ENCODE assay signal across 8 cellular contexts in the genomic region with DNA sequence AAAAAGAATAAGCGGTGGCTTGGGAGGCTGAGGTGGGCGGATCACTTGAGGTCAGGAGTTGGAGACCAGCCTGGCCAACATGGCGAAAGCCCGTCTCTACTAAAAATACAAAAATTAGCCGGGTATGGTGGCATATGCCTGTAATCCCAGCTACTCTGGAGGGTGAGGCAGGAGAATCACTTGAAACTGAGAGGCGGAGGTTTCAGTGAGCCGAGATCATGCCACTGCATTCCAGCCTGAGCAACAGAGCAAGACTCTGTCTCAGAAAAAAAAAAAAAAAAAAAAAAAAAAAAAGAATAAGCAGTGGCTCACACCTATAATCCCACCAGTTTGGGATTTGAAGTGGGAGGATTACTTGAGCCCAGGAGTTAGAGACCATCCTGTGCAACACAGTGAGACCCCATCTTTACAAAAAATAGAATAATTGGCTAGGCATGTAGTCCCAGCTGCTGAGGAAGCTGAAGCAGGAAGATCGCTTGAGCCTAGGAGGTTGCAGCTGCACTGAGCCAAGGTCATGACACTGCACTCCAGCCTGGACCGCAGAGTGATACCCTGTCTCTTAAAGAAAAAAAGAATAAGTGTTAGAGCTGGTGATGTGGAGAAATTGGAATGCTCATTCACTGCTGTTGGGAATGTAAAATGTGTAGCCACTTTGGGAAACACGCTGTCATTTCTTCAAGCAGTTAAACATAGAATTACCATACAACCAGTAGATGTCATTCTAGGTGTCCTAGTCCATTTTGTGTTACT. TPM values are rescaled to one million over a fixed set of nuclear protein-coding genes. Genes with fewer than 3 reads are reported as not detected.
DNase-seq lines count a peak whose midpoint lies in the region; ATAC-seq, FAIRE-seq and TF ChIP-seq lines count a peak whose summit lies in the region.
"Not testable (repeated sequence)": the region's sequence is repeated elsewhere in the genome, so short reads cannot be mapped to it uniquely, and the experiment has no call there.

No MANE protein-coding gene starts in this region.

- H3K9me3 Mint-ChIP-seq in astrocyte (ENCODE audit: unreplicated experiment), result not testable (repeated sequence)

- not testable (repeated sequence) for TF ChIP-seq RAD21 in liver (IDR thresholded peaks at IDR 0.05)

- 89% methylated on average over 10 of the region's 10 CpGs for WGBS in liver
- 42 to 67% (median 42%) methylated on average over 10 of the region's 10 CpGs for WGBS in psoas muscle, 3 donors

- peaks cover 39% of the 10 kb centered on the region for H4K20me1 ChIP-seq in astrocyte (ENCODE audit: insufficient read depth, low read length)

- H3K9me3 ChIP-seq in astrocyte (ENCODE audit: insufficient read depth, low read depth, low read length); liver (ENCODE audit: control insufficient read depth in 4 of 4, low read length in 3 of 4); psoas muscle; uterus: not testable (repeated sequence)

- H3K27me3 ChIP-seq in astrocyte (ENCODE audit: insufficient read depth, low read length); liver (ENCODE audit: control insufficient read depth in 4 of 4, insufficient read depth in 4 of 4, low read length in 3 of 4); psoas muscle (ENCODE audit: insufficient read depth in 3 of 3, low read length in 2 of 3); uterus: not testable (repeated sequence)

- peak overlapping the region; percentile 55 for H3K27ac Mint-ChIP-seq in astrocyte (ENCODE audit: unreplicated experiment)

- TF ChIP-seq CTCF in astrocyte (IDR thresholded peaks at IDR 0.05; ENCODE audit: insufficient read depth, low read depth, low read length); choroid plexus epithelial cell (conservative IDR thresholded peaks at IDR 0.05; ENCODE audit: low read depth, low read length); liver (IDR thresholded peaks at IDR 0.05; ENCODE audit: low read depth, low read length, missing input control); psoas muscle (IDR thresholded peaks at IDR 0.05); uterus (IDR thresholded peaks at IDR 0.05): not testable (repeated sequence)

- DNase-seq in EH (ENCODE audit: low read depth), result peak; percentile 74
- peak; percentile 32 for DNase-seq in M059J (ENCODE audit: low read depth)
- DNase-seq in astrocyte (ENCODE audit: low read depth), result peak; percentile 59
- DNase-seq in choroid plexus epithelial cell (ENCODE audit: low read depth), result peak; percentile 81
- DNase-seq in glomerular visceral epithelial cell (ENCODE audit: extremely low spot score), result peak; percentile 26
- DNase-seq in psoas muscle, result peak in 1 of 2 donors; percentile 25
- peak in 1 of 2 donors; percentile 30 for DNase-seq in uterus

- not testable (repeated sequence) for H3K9ac ChIP-seq in astrocyte (ENCODE audit: low read length); liver (ENCODE audit: low read depth in 1 of 2, low read length in 2 of 2)

- ATAC-seq in psoas muscle, result peak; percentile 42 to 51 (median 46)

- H3K36me3 Mint-ChIP-seq in astrocyte (ENCODE audit: low read depth, unreplicated experiment), result not testable (repeated sequence)

- H3K79me2 ChIP-seq in astrocyte (ENCODE audit: insufficient read depth, low read length), result peaks cover 64% of the 10 kb centered on the region

- H3K27me3 Mint-ChIP-seq in astrocyte (ENCODE audit: low read depth, unreplicated experiment), result not testable (repeated sequence)

- not testable (repeated sequence) for H3K4me1 ChIP-seq in astrocyte (ENCODE audit: insufficient read depth, low read length); liver (ENCODE audit: control insufficient read depth in 4 of 4, insufficient read depth in 4 of 4, low read length in 3 of 4); uterus
- H3K4me1 ChIP-seq in psoas muscle, result peaks cover 52% of the 10 kb centered on the region

- not testable (repeated sequence) for H2AFZ ChIP-seq in astrocyte (ENCODE audit: low read depth, low read length)

- not testable (repeated sequence) for H3K4me3 ChIP-seq in astrocyte (ENCODE audit: insufficient read depth, low read depth, low read length); choroid plexus epithelial cell (ENCODE audit: low read depth, low read length); liver (ENCODE audit: low read depth in 1 of 3, low read length in 3 of 3); uterus
- H3K4me3 ChIP-seq in psoas muscle, result peak overlapping the region; percentile 38

- not testable (repeated sequence) for H3K4me3 Mint-ChIP-seq in astrocyte (ENCODE audit: unreplicated experiment)

- H3K27ac ChIP-seq in astrocyte (ENCODE audit: low read depth, low read length); liver (ENCODE audit: low read depth in 1 of 2, low read length in 2 of 2): not testable (repeated sequence)
- H3K27ac ChIP-seq in psoas muscle (peak overlapping the region; percentile 85), uterus (peak overlapping the region; percentile 48 to 57)

- not testable (repeated sequence) for TF ChIP-seq POLR2A in uterus (IDR thresholded peaks at IDR 0.05)

- H3K4me1 Mint-ChIP-seq in astrocyte (ENCODE audit: low read depth, unreplicated experiment), result peaks cover 17% of the 10 kb centered on the region

- FAIRE-seq in astrocyte (lab: Jason Lieb, UNC), result peak; percentile 23

- H3K36me3 ChIP-seq in astrocyte (ENCODE audit: insufficient read depth, low read length); liver (ENCODE audit: control insufficient read depth in 4 of 4, insufficient read depth in 3 of 4, low read depth in 1 of 4, low read length in 3 of 4); psoas muscle (ENCODE audit: insufficient read depth in 1 of 2, low read depth in 1 of 2); uterus: not testable (repeated sequence)

- intact Hi-C loops in psoas muscle (cut with DNase I); uterus (cut with DNase I; ENCODE audit: low total_unique reads): not testable (repeated sequence)

- H3K4me2 ChIP-seq in astrocyte (ENCODE audit: low read length), result not testable (repeated sequence)

TF ChIP-seq in liver, 16 proteins besides CTCF, POLR2A, EP300 and RAD21:
- peak; percentile 29 for TF ChIP-seq NR2F2 (IDR thresholded peaks at IDR 0.05)

RNA-seq across cellular contexts. Expression of gene ST3GAL3, which starts 12.5 kb away (rescaled TPM):
- 15.0 and 24.2 TPM in 2 replicates for total RNA-seq in M059J (2014; rRNA removed; shearing (Covaris generic))
- total RNA-seq in astrocyte, result 11.4 and 13.9 TPM in 2 replicates
- 10 to 100 TPM; 11.3 to 11.4 TPM for total RNA-seq in liver
- 1 to 10 TPM; 4.9 to 5.0 TPM for polyA plus RNA-seq in liver
- total RNA-seq in psoas muscle, result 10 to 100 TPM; 34.7 to 53.2 (median 45.0) TPM
- 10 to 100 TPM; 22.2 to 49.0 (median 44.5) TPM for polyA plus RNA-seq in psoas muscle
- total RNA-seq in uterus, result 10 to 100 TPM in 2 of 4 donors, 1 to 10 TPM in 2; 4.1 to 47.2 (median 19.0) TPM
